ENCODE assay signal across 22 cellular contexts in the genomic region with DNA sequence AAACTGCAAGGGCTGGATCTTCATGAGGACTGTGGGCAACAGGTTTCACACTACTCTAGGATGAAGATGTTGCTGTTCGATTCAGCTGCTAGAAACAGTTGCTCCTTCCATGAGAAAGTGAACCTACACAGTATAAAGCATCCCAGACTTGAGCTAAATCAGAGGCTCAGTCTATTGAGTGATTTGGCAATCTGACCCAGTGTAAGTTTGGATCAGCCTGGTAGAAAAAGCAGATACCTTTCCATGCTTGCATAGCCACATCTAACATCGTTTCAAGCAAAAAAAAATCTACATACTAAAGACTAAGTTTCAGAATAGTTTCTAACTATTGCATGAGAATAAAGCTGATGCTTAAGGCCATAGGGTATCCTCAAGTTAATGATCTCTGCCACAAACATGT.
"Had no signal": no experiment of that assay in that cellular context is flagged by ENCODE, and none has a peak within 500 bp of the region (broad histone marks: within the 10 kb centered on the region; RNA-seq: fewer than 3 reads in every experiment).

No MANE protein-coding gene starts in this region.

- H3K4me3 Mint-ChIP-seq: activated naive CD4-positive, alpha-beta T cell treated with anti-CD3 and anti-CD28 coated beads, Interleukin-2, amount 50 U/mL, for 24 hours; T-helper 2 cell treated with Interferon-gamma antibody and Interleukin-4, amounts not matched to agents 5 μg/mL and 100 μg/mL, for 36 hours had no signal

- H3K9ac ChIP-seq: SK-N-SH had no signal

- H3K9me3 Mint-ChIP-seq: activated naive CD4-positive, alpha-beta T cell treated with anti-CD3 and anti-CD28 coated beads, Interleukin-2, amount 50 U/mL, for 24 hours; nephron; T-helper 2 cell treated with Interferon-gamma antibody and Interleukin-4, amounts not matched to agents 5 μg/mL and 100 μg/mL, for 36 hours had no signal

- ATAC-seq: gastrocnemius medialis, left cardiac atrium, pancreas, right cardiac atrium had no signal

- DNase-seq: activated CD4-positive, alpha-beta T cell treated with anti-CD3 and anti-CD28 coated beads, Interleukin-2, amount 50 U/mL, for 48 hours; activated CD4-positive, CD25-positive, alpha-beta regulatory T cell treated with anti-CD3 and anti-CD28 coated beads, Interleukin-2, amount 50 U/mL, for 72 hours; activated CD8-positive, alpha-beta memory T cell treated with anti-CD3 and anti-CD28 coated beads, Interleukin-2, amount 50 U/mL, for 4 hours; activated gamma-delta T cell; adrenal gland; cerebellar nuclear complex; esophagus squamous epithelium; gastrocnemius medialis; left cardiac atrium; pancreas; right cardiac atrium; SK-N-SH; stimulated activated CD4-positive, alpha-beta T cell treated with anti-CD3 and anti-CD28 coated beads, Interleukin-12 subunit alpha, Interleukin-12 subunit beta, amount 100 ng/mL, for 4 hours; stomach had no signal

- H3K4me2 ChIP-seq: SK-N-SH had no signal

- FAIRE-seq: bronchial epithelial cell, islet of Langerhans, pancreas had no signal

- H3K27ac Mint-ChIP-seq: activated naive CD4-positive, alpha-beta T cell treated with anti-CD3 and anti-CD28 coated beads, Interleukin-2, amount 50 U/mL, for 24 hours; nephron; T-helper 2 cell treated with Interferon-gamma antibody and Interleukin-4, amounts not matched to agents 5 μg/mL and 100 μg/mL, for 36 hours had no signal

- H3K27ac ChIP-seq: adrenal gland, coronary artery, esophagus squamous epithelium, pancreas, suprapubic skin, tibial nerve had no signal

- H3K27me3 ChIP-seq: adrenal gland, esophagus squamous epithelium, gastrocnemius medialis, pancreas, stomach, suprapubic skin, tibial nerve had no signal

- H3K4me3 ChIP-seq: adrenal gland, coronary artery, esophagus squamous epithelium, gastrocnemius medialis, pancreas, stomach, suprapubic skin, tibial nerve had no signal

- H3K9me3 ChIP-seq: adrenal gland, esophagus squamous epithelium, gastrocnemius medialis, pancreas, SK-N-SH, stomach, suprapubic skin, tibial nerve had no signal

- H3K27me3 Mint-ChIP-seq: activated naive CD4-positive, alpha-beta T cell treated with anti-CD3 and anti-CD28 coated beads, Interleukin-2, amount 50 U/mL, for 24 hours had no signal
